In the genomic region with DNA sequence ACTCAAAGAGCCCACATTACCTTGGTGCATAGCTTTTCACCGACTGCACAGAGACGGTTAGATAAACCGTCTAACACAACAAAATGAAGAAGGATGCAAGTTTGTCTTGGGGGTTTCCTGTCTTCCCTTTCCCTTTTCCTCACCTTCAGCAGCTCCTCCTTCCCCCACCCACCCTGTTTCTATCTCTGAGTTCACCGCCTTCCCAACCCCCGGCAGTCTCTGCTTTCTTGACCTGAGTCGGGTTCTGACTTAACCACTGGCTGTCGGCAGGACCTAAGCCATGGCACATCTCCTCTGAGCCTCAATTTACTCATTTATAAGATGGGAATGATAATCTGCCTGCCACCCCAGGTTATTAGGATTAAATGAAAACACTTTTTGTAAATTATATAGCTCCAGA, we compare ENCODE assay signal across 1 cellular context.
TF ChIP-seq lines count a peak whose summit lies in the region.

No MANE protein-coding gene starts in this region.

TF ChIP-seq in K562, 482 proteins besides CTCF, POLR2A, EP300 and RAD21 (continued from another document):
- TF ChIP-seq CBX3 (IDR thresholded peaks at IDR 0.05; ENCODE audit: borderline replicate concordance in 1 of 2, low read length in 2 of 2) = no peak
- TF ChIP-seq ETV6 (IDR thresholded peaks at IDR 0.05; ENCODE audit: borderline replicate concordance in 1 of 2, low read depth in 2 of 2, low read length in 1 of 2) = no peak
- no peak for TF ChIP-seq ETV6 (CRISPR knock-in tag; IDR thresholded peaks at IDR 0.05; ENCODE audit: borderline replicate concordance)
- no peak for TF ChIP-seq ZEB2 (IDR thresholded peaks at IDR 0.05)
- TF ChIP-seq CBFA2T2 (conservative IDR thresholded peaks at IDR 0.05) = no peak
- TF ChIP-seq, protein P1, sequence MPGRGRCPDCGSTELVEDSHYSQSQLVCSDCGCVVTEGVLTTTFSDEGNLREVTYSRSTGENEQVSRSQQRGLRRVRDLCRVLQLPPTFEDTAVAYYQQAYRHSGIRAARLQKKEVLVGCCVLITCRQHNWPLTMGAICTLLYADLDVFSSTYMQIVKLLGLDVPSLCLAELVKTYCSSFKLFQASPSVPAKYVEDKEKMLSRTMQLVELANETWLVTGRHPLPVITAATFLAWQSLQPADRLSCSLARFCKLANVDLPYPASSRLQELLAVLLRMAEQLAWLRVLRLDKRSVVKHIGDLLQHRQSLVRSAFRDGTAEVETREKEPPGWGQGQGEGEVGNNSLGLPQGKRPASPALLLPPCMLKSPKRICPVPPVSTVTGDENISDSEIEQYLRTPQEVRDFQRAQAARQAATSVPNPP (IDR thresholded peaks at IDR 0.05; ENCODE audit: borderline replicate concordance, insufficient read depth, insufficient read length) = no peak
- no peak for TF ChIP-seq XRCC3 (IDR thresholded peaks at IDR 0.05)
- no peak for TF ChIP-seq GABPA (tag; conservative IDR thresholded peaks at IDR 0.05; ENCODE audit: low read depth)
- TF ChIP-seq SMARCC2 (IDR thresholded peaks at IDR 0.05; ENCODE audit: low read depth) = no peak
- no peak for TF ChIP-seq SIX5 (IDR thresholded peaks at IDR 0.05; ENCODE audit: borderline replicate concordance in 1 of 2, insufficient read depth in 1 of 2, low read depth in 1 of 2, low read length in 2 of 2)
- TF ChIP-seq E2F3 (CRISPR knock-in tag; IDR thresholded peaks at IDR 0.05) = no peak
